24 cellular contexts compared by ENCODE assay signal in genomic region chr7:28656529-28656928, GRCh38.
DNase-seq lines count a peak whose midpoint lies in the region; ATAC-seq, FAIRE-seq and TF ChIP-seq lines count a peak whose summit lies in the region.
"Had no signal": no experiment of that assay in that cellular context is flagged by ENCODE, and none has a peak within 500 bp of the region (broad histone marks: within the 10 kb centered on the region; RNA-seq: fewer than 3 reads in every experiment).

No MANE protein-coding gene starts in this region.

- H3K4me2 ChIP-seq in HepG2 (ENCODE audit: low read depth, low read length) = no peak overlapping the region
- no peak overlapping the region for H3K4me2 ChIP-seq in IMR-90 (ENCODE audit: low read depth, low read length)
- no peak overlapping the region for H3K4me2 ChIP-seq in H1 (ENCODE audit: insufficient read depth in 1 of 2, low read depth in 2 of 2, low read length in 2 of 2)
- H3K4me2 ChIP-seq: BLaER1 treated with 17β-estradiol and CSF1 and Interleukin-3, amounts not matched to agents 10 nM and 100 nM had no signal

- TF ChIP-seq EP300 in HepG2 (IDR thresholded peaks at IDR 0.05; ENCODE audit: low read depth in 2 of 2, low read length in 2 of 2) = no peak
- no peak for TF ChIP-seq EP300 in HepG2 (CRISPR knock-in tag; IDR thresholded peaks at IDR 0.05; ENCODE audit: borderline replicate concordance)
- TF ChIP-seq EP300 in H1 (IDR thresholded peaks at IDR 0.05; ENCODE audit: borderline replicate concordance in 1 of 2, low read depth in 2 of 2, low read length in 2 of 2) = no peak

- no peak overlapping the region for H2AK9ac ChIP-seq in IMR-90 (replicated peaks; ENCODE audit: low read depth, low read length, poor library complexity)

- FAIRE-seq in HepG2 (lab: Jason Lieb, UNC) = no peak
- no peak for FAIRE-seq in H1 (lab: Jason Lieb, UNC)
- FAIRE-seq: A204.1, GM12878, GM12892 had no signal

- H3K9me3 Mint-ChIP-seq in Caco-2 (ENCODE audit: unreplicated experiment) = peaks cover 27% of the 10 kb centered on the region
- H3K9me3 Mint-ChIP-seq: CD4-positive, alpha-beta T cell; CD8-positive, alpha-beta T cell had no signal

- no peak overlapping the region for H3K4me3 Mint-ChIP-seq in Caco-2 (ENCODE audit: unreplicated experiment)
- H3K4me3 Mint-ChIP-seq: B cell; CD4-positive, alpha-beta T cell; CD8-positive, alpha-beta T cell had no signal

- H3K14ac ChIP-seq in IMR-90 (replicated peaks; ENCODE audit: low read depth, low read length) = no peak overlapping the region
- no peak overlapping the region for H3K14ac ChIP-seq in H1 (ENCODE audit: insufficient read length)

- H3K4me1 ChIP-seq in HepG2 (ENCODE audit: insufficient read depth, low read length) (no peaks in the 10 kb centered on the region), right lobe of liver (no peaks in the 10 kb centered on the region), IMR-90 (ENCODE audit: control insufficient read depth, insufficient read depth, low read length) (no peaks in the 10 kb centered on the region), H1 (replicated peaks in 1 of 4; ENCODE audit: control insufficient read depth in 3 of 4, insufficient read depth in 4 of 4, low read length in 3 of 4) (no peaks in the 10 kb centered on the region), Caco-2 (no peaks in the 10 kb centered on the region)

- H3K9me3 ChIP-seq in HepG2 (ENCODE audit: low read length) (peaks cover 15% of the 10 kb centered on the region; the same call in 1 of the 2 replicates), right lobe of liver (no peaks in the 10 kb centered on the region), IMR-90 (ENCODE audit: control insufficient read depth, insufficient read depth, low read length) (peaks cover 5% of the 10 kb centered on the region), H1 (ENCODE audit: insufficient read depth in 2 of 2, low read depth in 1 of 2, low read length in 1 of 2) (peaks cover 2 to 6% of the 10 kb centered on the region in 2 experiments; a peak in 1 of 4 replicates), Caco-2 (peaks cover 13% of the 10 kb centered on the region)

- H3K27ac ChIP-seq in HepG2 (ENCODE audit: extremely low read length, insufficient read depth, low read length) = no peak overlapping the region
- no peak overlapping the region for H3K27ac ChIP-seq in right lobe of liver
- no peak overlapping the region for H3K27ac ChIP-seq in IMR-90 (ENCODE audit: insufficient read depth, low read length)
- no peak overlapping the region for H3K27ac ChIP-seq in H1 (ENCODE audit: low read depth, low read length)
- H3K27ac ChIP-seq: BLaER1 treated with 17β-estradiol and CSF1 and Interleukin-3, amounts not matched to agents 10 nM and 100 nM; C4-2B had no signal

- POLR2A ChIA-PET in HepG2 (lab: Yijun Ruan, JAX) = no interaction called here
- POLR2A ChIA-PET in IMR-90 (lab: Charles Lee; ENCODE audit: unreplicated experiment) = no interaction called here
- POLR2A ChIA-PET in H1 (lab: Charles Lee; ENCODE audit: partially characterized antibody) = no interaction called here
- POLR2A ChIA-PET in Caco-2 (lab: Charles Lee) = no interaction called here

- H3K4me3 ChIP-seq in HepG2 (replicated peaks in 1 of 3; ENCODE audit: insufficient read depth in 1 of 3, low read depth in 2 of 3, low read length in 3 of 3) = no peak overlapping the region
- H3K4me3 ChIP-seq in right lobe of liver = no peak overlapping the region
- H3K4me3 ChIP-seq in IMR-90 (ENCODE audit: insufficient read depth, low read depth, low read length) = no peak overlapping the region
- H3K4me3 ChIP-seq in H1 (ENCODE audit: extremely low read depth in 1 of 4, insufficient read depth in 2 of 4, low read depth in 3 of 4, low read length in 4 of 4) = no peak overlapping the region
- H3K4me3 ChIP-seq in Caco-2 (ENCODE audit: low read depth, low read length) = no peak overlapping the region
- H3K4me3 ChIP-seq: BLaER1 treated with 17β-estradiol and CSF1 and Interleukin-3, amounts not matched to agents 10 nM and 100 nM; GM12878 had no signal

- H3K36me3 Mint-ChIP-seq in Caco-2 (ENCODE audit: insufficient read depth, unreplicated experiment) = no peaks in the 10 kb centered on the region

- H3K27ac Mint-ChIP-seq in Caco-2 (ENCODE audit: unreplicated experiment) = no peak overlapping the region
- H3K27ac Mint-ChIP-seq: B cell; CD4-positive, alpha-beta T cell; CD8-positive, alpha-beta T cell had no signal

- no peak overlapping the region for H2BK5ac ChIP-seq in IMR-90 (ENCODE audit: low read depth, low read length, poor library complexity, severe bottlenecking)
- no peak overlapping the region for H2BK5ac ChIP-seq in H1 (ENCODE audit: low read depth, low read length)

- H2BK12ac ChIP-seq in H1 (ENCODE audit: low read depth, low read length) = no peak overlapping the region

- no peak for TF ChIP-seq CTCF in HepG2 (CRISPR knock-in tag; IDR thresholded peaks at IDR 0.05)
- no peak for TF ChIP-seq CTCF in right lobe of liver (IDR thresholded peaks at IDR 0.05)
- no peak for TF ChIP-seq CTCF in IMR-90 (conservative IDR thresholded peaks at IDR 0.05; ENCODE audit: low read depth, low read length)
- no peak for TF ChIP-seq CTCF in H1 (IDR thresholded peaks at IDR 0.05; ENCODE audit: control extremely low read depth in 1 of 3, insufficient read depth in 1 of 3, low read depth in 1 of 3, low read length in 3 of 3)
- no peak for TF ChIP-seq CTCF in Caco-2 (IDR thresholded peaks at IDR 0.05; ENCODE audit: insufficient read depth in 1 of 2, low read depth in 1 of 2, low read length in 1 of 2, severe bottlenecking in 1 of 2, unreplicated experiment in 1 of 2)

- no peak overlapping the region for H4K91ac ChIP-seq in IMR-90 (ENCODE audit: insufficient read depth, low read depth, low read length)
- no peak overlapping the region for H4K91ac ChIP-seq in H1 (replicated peaks; ENCODE audit: insufficient read length, low read length)

- H3K4me1 Mint-ChIP-seq in Caco-2 (ENCODE audit: low read depth, unreplicated experiment) = no peaks in the 10 kb centered on the region

- H4K5ac ChIP-seq in IMR-90 (ENCODE audit: low read depth, low read length) (no peak overlapping the region), H1 (ENCODE audit: insufficient read length, low read depth, low read length) (no peak overlapping the region)

- H3K23me2 ChIP-seq in H1 (ENCODE audit: low read depth, low read length) = no peaks in the 10 kb centered on the region

- H3K9ac ChIP-seq in HepG2 (ENCODE audit: insufficient read depth, low read depth, low read length) (no peak overlapping the region), IMR-90 (ENCODE audit: low read depth, low read length) (no peak overlapping the region), H1 (replicated peaks in 1 of 4; ENCODE audit: extremely low read depth in 1 of 4, low read depth in 3 of 4, low read length in 3 of 4) (no peak overlapping the region)
- H3K9ac ChIP-seq: BLaER1 treated with 17β-estradiol and CSF1 and Interleukin-3, amounts not matched to agents 10 nM and 100 nM had no signal

- H3K79me2 ChIP-seq in HepG2 (ENCODE audit: insufficient read depth, low read length) = no peaks in the 10 kb centered on the region
- no peaks in the 10 kb centered on the region for H3K79me2 ChIP-seq in H1 (ENCODE audit: control insufficient read depth in 1 of 2, insufficient read depth in 2 of 2, low read length in 2 of 2)

- H2BK15ac ChIP-seq in IMR-90 (ENCODE audit: low read depth, low read length) = no peak overlapping the region
- no peak overlapping the region for H2BK15ac ChIP-seq in H1 (ENCODE audit: low read length)

- CTCF ChIA-PET in HepG2 (lab: Yijun Ruan, JAX; ENCODE audit: low intra/inter-chr PET ratio, low total read pairs) = no interaction called here
- CTCF ChIA-PET in IMR-90 (lab: Yijun Ruan, JAX) = no interaction called here
- CTCF ChIA-PET in H1 (lab: Charles Lee; ENCODE audit: partially characterized antibody) = no interaction called here
- CTCF ChIA-PET in Caco-2 (lab: Charles Lee) = interaction anchor here (0.5 to 0.6 kb wide), 2 partner anchors 29 to 183 kb away, joined by 3 to 6 read pairs; no protein-coding TSS in a partner anchor

- TF ChIP-seq RAD21 in HepG2 (CRISPR knock-in tag; IDR thresholded peaks at IDR 0.05) (no peak), IMR-90 (IDR thresholded peaks at IDR 0.05; ENCODE audit: low read length) (no peak), H1 (IDR thresholded peaks at IDR 0.05 in 1 of 2, conservative IDR thresholded peaks at IDR 0.05 in 1 of 2; ENCODE audit: low read depth in 2 of 2, low read length in 2 of 2) (no peak)

- H3K27me3 ChIP-seq in HepG2 (ENCODE audit: control insufficient read depth in 1 of 2, insufficient read depth in 2 of 2, low read length in 2 of 2) (no peaks in the 10 kb centered on the region), right lobe of liver (no peaks in the 10 kb centered on the region), IMR-90 (ENCODE audit: control insufficient read depth, insufficient read depth, low read length) (no peaks in the 10 kb centered on the region), H1 (replicated peaks in 1 of 4; ENCODE audit: control insufficient read depth in 3 of 4, extremely low read depth in 1 of 4, insufficient read depth in 3 of 4, low read length in 3 of 4) (no peaks in the 10 kb centered on the region), Caco-2 (replicated peaks; ENCODE audit: control insufficient read depth, insufficient read depth, low read length) (no peaks in the 10 kb centered on the region)
- H3K27me3 ChIP-seq: BLaER1 treated with 17β-estradiol and CSF1 and Interleukin-3, amounts not matched to agents 10 nM and 100 nM had no signal

- H2AK5ac ChIP-seq in IMR-90 (ENCODE audit: low read depth, low read length) (no peak overlapping the region), H1 (ENCODE audit: low read depth, low read length) (no peak overlapping the region)

- H3K23ac ChIP-seq in IMR-90 (ENCODE audit: low read depth, low read length) (no peak overlapping the region), H1 (ENCODE audit: insufficient read length) (no peak overlapping the region)

- BruUV-seq in HepG2 (replicated peaks; lab: Mats Ljungman, UMichigan) = no TSS peak
- no TSS peak for BruUV-seq in IMR-90 (replicated peaks; lab: Mats Ljungman, UMichigan)
- BruUV-seq in Caco-2 (replicated peaks; lab: Mats Ljungman, UMichigan) = no TSS peak

- no peak for ATAC-seq in HepG2
- no peak for ATAC-seq in right lobe of liver
- no peak for ATAC-seq in IMR-90 (ENCODE audit: low read depth)
- ATAC-seq: CD8-positive, alpha-beta T cell; GM12878 had no signal

- H3K56ac ChIP-seq in IMR-90 (ENCODE audit: extremely low read depth, insufficient read depth, low read length) (no peak overlapping the region), H1 (replicated peaks; ENCODE audit: insufficient read length, low read depth, low read length) (no peak overlapping the region)

- TF ChIP-seq POLR2A in HepG2 (IDR thresholded peaks at IDR 0.05; ENCODE audit: insufficient read depth in 1 of 2, low read depth in 2 of 2, low read length in 2 of 2) = no peak
- TF ChIP-seq POLR2A in right lobe of liver (IDR thresholded peaks at IDR 0.05) = no peak
- no peak for TF ChIP-seq POLR2A in IMR-90 (IDR thresholded peaks at IDR 0.05; ENCODE audit: low read depth, low read length)
- no peak for TF ChIP-seq POLR2A in H1 (IDR thresholded peaks at IDR 0.05; ENCODE audit: control extremely low read depth in 1 of 2, low read depth in 2 of 2, low read length in 2 of 2)

- H3K79me1 ChIP-seq in IMR-90 (ENCODE audit: low read depth in 1 of 2, low read length in 2 of 2) (no peaks in the 10 kb centered on the region), H1 (ENCODE audit: low read depth, low read length) (no peaks in the 10 kb centered on the region)

- H4K8ac ChIP-seq in IMR-90 (ENCODE audit: low read depth in 2 of 2, low read length in 2 of 2) = no peak overlapping the region
- no peak overlapping the region for H4K8ac ChIP-seq in H1 (ENCODE audit: extremely low read depth, insufficient read depth, low read length)

- H2BK20ac ChIP-seq in IMR-90 (ENCODE audit: low read depth, low read length) (no peak overlapping the region), H1 (ENCODE audit: low read length) (no peak overlapping the region)

- DNase-seq in HepG2 (ENCODE audit: low spot score) = no peak
- no peak for DNase-seq in right lobe of liver
- DNase-seq in IMR-90 = no peak
- DNase-seq in H1 (ENCODE audit: low read depth in 1 of 2, low spot score in 2 of 2) = no peak
- no peak for DNase-seq in NCI-H1930 (lab: John Stamatoyannopoulos, UW)
- no peak for DNase-seq in SW 1271 (lab: John Stamatoyannopoulos, UW)
- DNase-seq in Caco-2 = no peak
- DNase-seq: 8988T; AML-193; CD4-positive, alpha-beta T cell; CD8-positive, alpha-beta T cell; DMS 273 treated with DMSO at 0.1 percent for 48 hours; DMS153; DMS53; DMS79; DND-41; EL; GDM1 had no signal

- H2BK120ac ChIP-seq in IMR-90 (ENCODE audit: low read depth, low read length) = no peak overlapping the region
- no peak overlapping the region for H2BK120ac ChIP-seq in H1 (replicated peaks; ENCODE audit: low read depth, low read length)

- 5% methylated on average over 1 of the region's 1 CpG for WGBS in HepG2 (ENCODE audit: low lambda C conversion rate)
- WGBS in right lobe of liver (ENCODE audit: insufficient coverage, low coverage, low lambda C conversion rate, missing lambda C conversion rate) = 11% methylated on average over 1 of the region's 1 CpG
- WGBS in IMR-90 (ENCODE audit: extremely low coverage in 2 of 2, insufficient read length in 1 of 2), 2 experiments = no CpG with 5 or more reads among the region's 1 CpG
- WGBS in H1 (ENCODE audit: extremely low coverage in 1 of 2, insufficient coverage in 1 of 2, insufficient read length in 1 of 2, insufficient replicate concordance in 2 of 2, low coverage in 1 of 2, low lambda C conversion rate in 2 of 2, missing lambda C conversion rate in 1 of 2), 2 experiments = 85% methylated on average over 1 of the region's 1 CpG; no CpG with 5 or more reads in 1 of the 2 experiments

- no peaks in the 10 kb centered on the region for H3K27me3 Mint-ChIP-seq in Caco-2 (ENCODE audit: insufficient read depth, unreplicated experiment)

- dilution Hi-C loops in IMR-90 (cut with HindIII; ENCODE audit: low sequenced_read_pairs, unreplicated experiment) = no loop called here

- intact Hi-C loops in HepG2 (cut with micrococcal nuclease; ENCODE audit: unreplicated experiment) (no loop called here), right lobe of liver (cut with DNase I) (no loop called here), IMR-90 (cut with micrococcal nuclease) (no loop called here), Caco-2 (cut with micrococcal nuclease; ENCODE audit: unreplicated experiment) (no loop called here)

- H2AFZ ChIP-seq in HepG2 (ENCODE audit: low read length) = no peak overlapping the region
- H2AFZ ChIP-seq in IMR-90 (replicated peaks; ENCODE audit: low read length, poor library complexity) = no peak overlapping the region
- no peak overlapping the region for H2AFZ ChIP-seq in H1 (ENCODE audit: low read length)

- H3K36me3 ChIP-seq in HepG2 (replicated peaks in 1 of 2; ENCODE audit: control insufficient read depth in 1 of 2, insufficient read depth in 2 of 2, low read length in 2 of 2) (no peaks in the 10 kb centered on the region), right lobe of liver (no peaks in the 10 kb centered on the region), IMR-90 (ENCODE audit: control insufficient read depth, insufficient read depth, low read length) (no peaks in the 10 kb centered on the region), H1 (ENCODE audit: control insufficient read depth in 2 of 4, insufficient read depth in 4 of 4, low read length in 3 of 4) (no peaks in the 10 kb centered on the region), Caco-2 (ENCODE audit: control insufficient read depth, insufficient read depth, low read length) (no peaks in the 10 kb centered on the region)

- no peak overlapping the region for H3K4ac ChIP-seq in IMR-90 (ENCODE audit: low read depth, low read length)
- no peak overlapping the region for H3K4ac ChIP-seq in H1 (replicated peaks; ENCODE audit: insufficient read length, low read depth, low read length)

- no peaks in the 10 kb centered on the region for H4K20me1 ChIP-seq in HepG2 (ENCODE audit: insufficient read depth, low read length)
- H4K20me1 ChIP-seq in IMR-90 (ENCODE audit: insufficient read depth, low read length) = no peaks in the 10 kb centered on the region
- no peaks in the 10 kb centered on the region for H4K20me1 ChIP-seq in H1 (replicated peaks in 1 of 2; ENCODE audit: control insufficient read depth in 1 of 2, insufficient read depth in 2 of 2, low read length in 2 of 2)
- H4K20me1 ChIP-seq: BLaER1 treated with 17β-estradiol and CSF1 and Interleukin-3, amounts not matched to agents 10 nM and 100 nM had no signal

- no peaks in the 10 kb centered on the region for H3K9me1 ChIP-seq in IMR-90 (ENCODE audit: insufficient read depth, low read length)

- in situ Hi-C loops in HepG2 (cut with HindIII; ENCODE audit: extremely low pct_ligation_motif_present, low pct_unique_long_range_greater_than_20kb) (no loop called here), IMR-90 (cut with MboI; ENCODE audit: low sequenced_read_pairs) (no loop called here)

- H3K18ac ChIP-seq in IMR-90 (ENCODE audit: low read depth, low read length) (no peak overlapping the region), H1 (ENCODE audit: extremely low read depth, low read length) (no peak overlapping the region)

Comparison
In these comparisons a context has a peak if more than half of its experiments do, and no peak if none do; other contexts are left out.
1. Of the 41 proteins assayed by ChIP-seq in both HepG2 and H1: peak only in HepG2: none; only in H1: none; in both: MAFK; in neither: 40.